ENCODE assay signal across 2 cellular contexts in the genomic region with DNA sequence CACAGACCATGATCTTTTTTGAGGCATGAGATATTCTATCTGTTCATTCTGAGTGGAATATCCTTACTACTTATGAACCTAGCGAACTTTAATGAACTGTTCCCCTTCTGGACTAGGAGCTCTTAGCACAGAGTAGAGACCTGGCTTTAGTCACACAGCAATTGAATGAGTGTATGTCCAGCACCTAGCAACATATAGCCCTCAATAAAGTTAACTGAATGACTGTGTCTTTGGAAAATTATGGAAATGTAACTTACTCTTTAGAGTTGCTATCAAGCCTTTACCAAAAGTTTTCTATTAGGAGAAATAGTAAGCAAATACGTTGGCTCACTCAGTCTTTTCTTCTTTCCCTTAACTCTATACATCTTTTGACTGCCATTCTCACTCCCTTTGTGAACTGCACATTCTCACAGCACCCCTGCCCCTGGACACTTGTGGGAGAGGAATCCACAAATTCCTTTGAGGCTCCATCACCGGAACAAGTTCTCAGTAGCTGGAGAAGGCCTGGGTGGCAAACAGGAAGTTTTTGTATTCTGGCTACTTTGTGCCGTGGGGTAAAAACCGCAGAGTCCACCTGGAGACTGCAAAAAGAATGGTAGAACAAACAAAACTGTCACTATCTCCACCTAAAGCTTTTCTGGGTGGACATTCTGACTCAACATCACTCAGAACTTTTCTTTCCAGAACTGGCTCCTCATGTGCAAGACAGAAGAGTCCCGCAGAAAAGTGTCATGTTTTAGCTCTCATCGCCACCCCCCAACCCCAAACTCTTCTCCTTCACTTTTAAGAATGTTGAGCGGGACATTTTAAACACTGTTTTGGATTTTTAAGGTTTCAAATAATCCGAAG.
TF ChIP-seq lines count a peak whose summit lies in the region.

No MANE protein-coding gene starts in this region.

TF ChIP-seq in A549, 52 proteins besides CTCF, POLR2A, EP300 and RAD21 (continued from another document):
- TF ChIP-seq, protein P1, sequence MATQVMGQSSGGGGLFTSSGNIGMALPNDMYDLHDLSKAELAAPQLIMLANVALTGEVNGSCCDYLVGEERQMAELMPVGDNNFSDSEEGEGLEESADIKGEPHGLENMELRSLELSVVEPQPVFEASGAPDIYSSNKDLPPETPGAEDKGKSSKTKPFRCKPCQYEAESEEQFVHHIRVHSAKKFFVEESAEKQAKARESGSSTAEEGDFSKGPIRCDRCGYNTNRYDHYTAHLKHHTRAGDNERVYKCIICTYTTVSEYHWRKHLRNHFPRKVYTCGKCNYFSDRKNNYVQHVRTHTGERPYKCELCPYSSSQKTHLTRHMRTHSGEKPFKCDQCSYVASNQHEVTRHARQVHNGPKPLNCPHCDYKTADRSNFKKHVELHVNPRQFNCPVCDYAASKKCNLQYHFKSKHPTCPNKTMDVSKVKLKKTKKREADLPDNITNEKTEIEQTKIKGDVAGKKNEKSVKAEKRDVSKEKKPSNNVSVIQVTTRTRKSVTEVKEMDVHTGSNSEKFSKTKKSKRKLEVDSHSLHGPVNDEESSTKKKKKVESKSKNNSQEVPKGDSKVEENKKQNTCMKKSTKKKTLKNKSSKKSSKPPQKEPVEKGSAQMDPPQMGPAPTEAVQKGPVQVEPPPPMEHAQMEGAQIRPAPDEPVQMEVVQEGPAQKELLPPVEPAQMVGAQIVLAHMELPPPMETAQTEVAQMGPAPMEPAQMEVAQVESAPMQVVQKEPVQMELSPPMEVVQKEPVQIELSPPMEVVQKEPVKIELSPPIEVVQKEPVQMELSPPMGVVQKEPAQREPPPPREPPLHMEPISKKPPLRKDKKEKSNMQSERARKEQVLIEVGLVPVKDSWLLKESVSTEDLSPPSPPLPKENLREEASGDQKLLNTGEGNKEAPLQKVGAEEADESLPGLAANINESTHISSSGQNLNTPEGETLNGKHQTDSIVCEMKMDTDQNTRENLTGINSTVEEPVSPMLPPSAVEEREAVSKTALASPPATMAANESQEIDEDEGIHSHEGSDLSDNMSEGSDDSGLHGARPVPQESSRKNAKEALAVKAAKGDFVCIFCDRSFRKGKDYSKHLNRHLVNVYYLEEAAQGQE (IDR thresholded peaks at IDR 0.05) = no peak

TF ChIP-seq in HEK293, 187 proteins besides CTCF, POLR2A, EP300 and RAD21 (continued from another document):
- TF ChIP-seq, protein P2, sequence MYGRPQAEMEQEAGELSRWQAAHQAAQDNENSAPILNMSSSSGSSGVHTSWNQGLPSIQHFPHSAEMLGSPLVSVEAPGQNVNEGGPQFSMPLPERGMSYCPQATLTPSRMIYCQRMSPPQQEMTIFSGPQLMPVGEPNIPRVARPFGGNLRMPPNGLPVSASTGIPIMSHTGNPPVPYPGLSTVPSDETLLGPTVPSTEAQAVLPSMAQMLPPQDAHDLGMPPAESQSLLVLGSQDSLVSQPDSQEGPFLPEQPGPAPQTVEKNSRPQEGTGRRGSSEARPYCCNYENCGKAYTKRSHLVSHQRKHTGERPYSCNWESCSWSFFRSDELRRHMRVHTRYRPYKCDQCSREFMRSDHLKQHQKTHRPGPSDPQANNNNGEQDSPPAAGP (tag by site-specific recombination; IDR thresholded peaks at IDR 0.05) = no peak
- no peak for TF ChIP-seq KLF10 (tag by site-specific recombination; IDR thresholded peaks at IDR 0.05)
- no peak for TF ChIP-seq ZNF239 (tag by site-specific recombination; IDR thresholded peaks at IDR 0.05)
TF ChIP-seq in HEK293: peak in this region for 0.
